In the genomic region with DNA sequence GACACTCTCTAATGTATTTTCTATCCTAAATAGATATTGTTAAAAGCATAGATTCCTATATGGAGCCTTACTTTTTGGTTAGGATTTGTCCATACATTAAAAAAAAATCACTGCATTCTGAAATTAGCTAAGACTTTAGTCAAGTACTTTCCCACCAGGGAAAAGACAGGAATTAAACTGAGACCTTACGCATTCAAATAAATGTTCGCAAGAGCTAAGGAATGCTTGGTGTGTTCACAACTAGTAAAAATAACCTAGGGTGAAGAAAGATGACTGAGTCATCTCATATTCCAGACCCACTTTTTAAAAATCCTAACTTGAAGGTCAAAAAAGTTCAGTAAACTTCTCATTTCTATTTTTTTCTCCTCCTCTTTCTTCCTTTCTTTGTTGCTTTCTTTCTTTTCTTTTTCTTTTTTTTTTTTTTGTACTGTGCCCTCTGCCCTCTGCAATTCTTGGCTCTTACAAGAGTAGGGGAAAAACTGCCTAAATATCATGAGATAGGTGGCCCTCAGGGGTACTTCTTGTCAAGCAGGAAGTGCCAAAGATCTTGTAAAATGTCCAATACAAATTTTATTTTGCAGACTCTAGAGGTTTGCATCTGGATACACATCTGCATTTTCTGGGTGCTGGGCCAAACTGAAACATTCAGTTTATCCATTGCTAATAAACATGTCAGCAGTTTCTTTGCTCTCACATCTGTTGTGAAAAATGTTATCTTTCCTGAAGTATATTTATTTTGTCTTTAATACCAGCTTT, we compare ENCODE assay signal across 11 cellular contexts.
DNase-seq lines count a peak whose midpoint lies in the region; ATAC-seq, FAIRE-seq and TF ChIP-seq lines count a peak whose summit lies in the region.
"Had no signal": no experiment of that assay in that cellular context is flagged by ENCODE, and none has a peak within 500 bp of the region (broad histone marks: within the 10 kb centered on the region; RNA-seq: fewer than 3 reads in every experiment).

No MANE protein-coding gene starts in this region.

- TF ChIP-seq POLR2A in IMR-90 (IDR thresholded peaks at IDR 0.05; ENCODE audit: low read depth, low read length) = no peak

- H3K4me3 ChIP-seq in IMR-90 (ENCODE audit: insufficient read depth, low read depth, low read length) = no peak overlapping the region

- in situ Hi-C loops in IMR-90 (cut with MboI; ENCODE audit: low sequenced_read_pairs) = no loop called here

- DNase-seq in IMR-90 (peak; percentile 86), mesothelial cell of epicardium (ENCODE audit: low spot score in 2 of 2, unreplicated experiment in 2 of 2) (no peak), hippocampal formation (lab: John Stamatoyannopoulos, UW) (no peak), NCI-H510A (lab: John Stamatoyannopoulos, UW) (no peak), inferior parietal cortex (ENCODE audit: extremely low spot score) (no peak)
- DNase-seq in stimulated activated CD4-positive, alpha-beta T cell treated with anti-CD3 and anti-CD28 coated beads, Interleukin-12 subunit alpha, Interleukin-12 subunit beta, amount 100 ng/mL, for 4 hours = no peak
- DNase-seq: activated CD4-positive, alpha-beta T cell treated with anti-CD3 and anti-CD28 coated beads, Interleukin-2, amount 50 U/mL, for 48 hours; activated naive CD4-positive, alpha-beta T cell treated with Interleukin-2 at 50 U/mL for 16 hours; DMS79 treated with DMSO at 0.1 percent for 48 hours; SW 1271 had no signal

- peak overlapping the region; percentile 82 for H3K4me2 ChIP-seq in IMR-90 (ENCODE audit: low read depth, low read length)

- BruUV-seq in IMR-90 (replicated peaks; lab: Mats Ljungman, UMichigan) = no TSS peak

- no peak overlapping the region for H2AK5ac ChIP-seq in IMR-90 (ENCODE audit: low read depth, low read length)

- intact Hi-C loops in IMR-90 (cut with micrococcal nuclease) = loop anchor here (5.0 to 10.0 kb wide), 3 partner anchors 33 to 254 kb away; a partner anchor contains a TSS

- peak overlapping the region; percentile 28; the same call in 1 of the 2 replicates for H3K4ac ChIP-seq in IMR-90 (ENCODE audit: low read depth, low read length)

- CTCF ChIA-PET in IMR-90 (lab: Yijun Ruan, JAX) = no interaction called here

- peak overlapping the region; percentile 28; the same call in 1 of the 2 replicates for H2BK120ac ChIP-seq in IMR-90 (ENCODE audit: low read depth, low read length)

- no peak overlapping the region for H2BK20ac ChIP-seq in IMR-90 (ENCODE audit: low read depth, low read length)

- H3K9me3 ChIP-seq in IMR-90 (ENCODE audit: control insufficient read depth, insufficient read depth, low read length) = peaks cover under 1% of the 10 kb centered on the region

- dilution Hi-C loops in IMR-90 (cut with HindIII; ENCODE audit: low sequenced_read_pairs, unreplicated experiment) = no loop called here

- ATAC-seq in IMR-90 (ENCODE audit: low read depth) = peak; percentile 78

- peak overlapping the region; percentile 95; the same call in 1 of the 2 replicates for H3K27ac ChIP-seq in IMR-90 (ENCODE audit: insufficient read depth, low read length)

- no peaks in the 10 kb centered on the region for H4K20me1 ChIP-seq in IMR-90 (ENCODE audit: insufficient read depth, low read length)

- H2BK15ac ChIP-seq in IMR-90 (ENCODE audit: low read depth, low read length) = 0 out of 3 replicates have a peak overlapping the region, but pooled peaks have one; percentile 4

- peaks cover 17% of the 10 kb centered on the region for H3K9me3 Mint-ChIP-seq in mesothelial cell of epicardium

- peak; percentile 95 for FAIRE-seq in endometrium (lab: Jason Lieb, UNC)

- H2BK5ac ChIP-seq in IMR-90 (ENCODE audit: low read depth, low read length, poor library complexity, severe bottlenecking) = peak overlapping the region; percentile 85

- no peaks in the 10 kb centered on the region for H3K79me1 ChIP-seq in IMR-90 (ENCODE audit: low read depth in 1 of 2, low read length in 2 of 2)

- H3K27me3 ChIP-seq in IMR-90 (ENCODE audit: control insufficient read depth, insufficient read depth, low read length) = no peaks in the 10 kb centered on the region

- POLR2A ChIA-PET in IMR-90 (lab: Charles Lee; ENCODE audit: unreplicated experiment) = no interaction called here

- H2AFZ ChIP-seq in IMR-90 (replicated peaks; ENCODE audit: low read length, poor library complexity) = no peak overlapping the region

- peaks cover 11% of the 10 kb centered on the region for H3K4me1 Mint-ChIP-seq in mesothelial cell of epicardium

- H3K27me3 Mint-ChIP-seq in mesothelial cell of epicardium (ENCODE audit: low read depth) = no peaks in the 10 kb centered on the region

- H3K27ac Mint-ChIP-seq in mesothelial cell of epicardium = peak overlapping the region; percentile 77

- H4K5ac ChIP-seq in IMR-90 (ENCODE audit: low read depth, low read length) = peak overlapping the region; percentile 90

- no peak overlapping the region for H2AK9ac ChIP-seq in IMR-90 (replicated peaks; ENCODE audit: low read depth, low read length, poor library complexity)

- WGBS in IMR-90 (ENCODE audit: extremely low coverage in 2 of 2, insufficient read length in 1 of 2), 2 experiments = no CpG with 5 or more reads among the region's 2 CpGs

- no peaks in the 10 kb centered on the region for H3K36me3 Mint-ChIP-seq in mesothelial cell of epicardium

- peaks cover 8% of the 10 kb centered on the region for H3K4me1 ChIP-seq in IMR-90 (ENCODE audit: control insufficient read depth, insufficient read depth, low read length)

- peak overlapping the region; percentile 93 for H3K18ac ChIP-seq in IMR-90 (ENCODE audit: low read depth, low read length)

- H3K9me1 ChIP-seq in IMR-90 (ENCODE audit: insufficient read depth, low read length) = no peaks in the 10 kb centered on the region

- H3K4me3 Mint-ChIP-seq in mesothelial cell of epicardium = no peak overlapping the region

- no peak overlapping the region for H3K56ac ChIP-seq in IMR-90 (ENCODE audit: extremely low read depth, insufficient read depth, low read length)

- TF ChIP-seq CTCF in IMR-90 (conservative IDR thresholded peaks at IDR 0.05; ENCODE audit: low read depth, low read length) (no peak), mesothelial cell of epicardium (IDR thresholded peaks at IDR 0.05; ENCODE audit: unreplicated experiment) (no peak)

- H4K8ac ChIP-seq in IMR-90 (ENCODE audit: low read depth in 2 of 2, low read length in 2 of 2) = no peak overlapping the region; a peak in 1 of 4 replicates

- no peak overlapping the region for H3K9ac ChIP-seq in IMR-90 (ENCODE audit: low read depth, low read length)

- no peak overlapping the region for H3K23ac ChIP-seq in IMR-90 (ENCODE audit: low read depth, low read length)

- TF ChIP-seq RAD21 in IMR-90 (IDR thresholded peaks at IDR 0.05; ENCODE audit: low read length) = no peak

- no peaks in the 10 kb centered on the region for H3K36me3 ChIP-seq in IMR-90 (ENCODE audit: control insufficient read depth, insufficient read depth, low read length)

- no peak overlapping the region for H4K91ac ChIP-seq in IMR-90 (ENCODE audit: insufficient read depth, low read depth, low read length)

- no peak overlapping the region for H3K14ac ChIP-seq in IMR-90 (replicated peaks; ENCODE audit: low read depth, low read length)

TF ChIP-seq in IMR-90, 13 proteins besides CTCF, POLR2A, EP300 and RAD21:
- TF ChIP-seq MAFK (IDR thresholded peaks at IDR 0.05; ENCODE audit: low read depth, low read length) = 0 out of 2 replicates have a peak, but pooled peaks have one; percentile 20
- peak; percentile 68 for TF ChIP-seq CEBPB (IDR thresholded peaks at IDR 0.05; ENCODE audit: low read depth, low read length)
- TF ChIP-seq FOS (IDR thresholded peaks at IDR 0.05; ENCODE audit: low read depth, low read length) = peak; percentile 62; the same call in 1 of the 2 replicates
- no peak for TF ChIP-seq MXI1 (IDR thresholded peaks at IDR 0.05; ENCODE audit: borderline replicate concordance, low read depth, low read length)
